Comparison of ENCODE assay signal across 19 cellular contexts in genomic region chr5:124628251-124628650, GRCh38.
DNase-seq lines count a peak whose midpoint lies in the region; FAIRE-seq and TF ChIP-seq lines count a peak whose summit lies in the region.
"Had no signal": no experiment of that assay in that cellular context is flagged by ENCODE, and none has a peak within 500 bp of the region (broad histone marks: within the 10 kb centered on the region; RNA-seq: fewer than 3 reads in every experiment).

No MANE protein-coding gene starts in this region.

- H3K4me1 ChIP-seq in GM23248 (ENCODE audit: insufficient read depth), result peaks cover 29% of the 10 kb centered on the region
- H3K4me1 ChIP-seq in skeletal muscle satellite cell (ENCODE audit: control insufficient read depth, insufficient read depth, low read length), result peaks cover 32% of the 10 kb centered on the region
- H3K4me1 ChIP-seq: left ventricle myocardium inferior, uterus had no signal

- H3K4me3 Mint-ChIP-seq in glutamatergic neuron (ENCODE audit: unreplicated experiment), result no peak overlapping the region
- H3K4me3 Mint-ChIP-seq: activated CD8-positive, alpha-beta T cell treated with anti-CD3 and anti-CD28 coated beads, Interleukin-2, amount 10 ng/mL, durations not matched to agents 7 days and 5 days; activated T-helper 17 cell treated with anti-CD3 and anti-CD28 coated beads, Interleukin-2, amount 50 U/mL, for 72 hours; natural killer cell treated with Interleukin-12 subunit alpha and Interleukin-12 subunit beta and Interleukin-15 and Interleukin-18, amount 100 ng/mL, for 72 hours had no signal

- H3K4me3 ChIP-seq in GM23248 (no peak overlapping the region), skeletal muscle satellite cell (ENCODE audit: low read length) (peak overlapping the region; percentile 11)
- H3K4me3 ChIP-seq: GM12878, left ventricle myocardium inferior, uterus had no signal

- H3K27me3 Mint-ChIP-seq in glutamatergic neuron (ENCODE audit: unreplicated experiment), result peaks cover 7% of the 10 kb centered on the region

- H3K27ac ChIP-seq in GM23248, result peak overlapping the region; percentile 70
- H3K27ac ChIP-seq: C4-2B, left ventricle myocardium inferior, uterus, WERI-Rb-1 had no signal

- in situ Hi-C loops in GM23248 (cut with MboI), result no loop called here

- H3K9me3 ChIP-seq in GM23248 (ENCODE audit: low read depth) (no peaks in the 10 kb centered on the region), skeletal muscle satellite cell (replicated peaks; ENCODE audit: low read length) (no peaks in the 10 kb centered on the region)
- H3K9me3 ChIP-seq: left ventricle myocardium inferior, uterus had no signal

- no peaks in the 10 kb centered on the region for H3K9me2 ChIP-seq in GM23248 (ENCODE audit: insufficient read depth)

- H3K27ac Mint-ChIP-seq in glutamatergic neuron (ENCODE audit: unreplicated experiment), result peak overlapping the region; percentile 28
- H3K27ac Mint-ChIP-seq: activated CD8-positive, alpha-beta T cell treated with anti-CD3 and anti-CD28 coated beads, Interleukin-2, amount 10 ng/mL, durations not matched to agents 7 days and 5 days; activated T-helper 17 cell treated with anti-CD3 and anti-CD28 coated beads, Interleukin-2, amount 50 U/mL, for 72 hours had no signal

- no peaks in the 10 kb centered on the region for H3K79me2 ChIP-seq in GM23248 (ENCODE audit: insufficient read depth)

- DNase-seq in GM23248 (peak; percentile 29), RCC 7860 (ENCODE audit: low spot score) (peak; percentile 60), glutamatergic neuron (no peak), dermis blood vessel endothelial cell (no peak), NCI-H526 treated with DMSO at 0.1 percent for 48 hours (lab: John Stamatoyannopoulos, UW) (no peak)
- no peak for DNase-seq in activated naive CD4-positive, alpha-beta T cell treated with anti-CD3 and anti-CD28 coated beads, Interleukin-2, amount 50 U/mL, for 16 hours
- DNase-seq: activated CD8-positive, alpha-beta T cell treated with anti-CD3 and anti-CD28 coated beads, Interleukin-2, amount 10 ng/mL, durations not matched to agents 7 days and 5 days; aorta; left ventricle myocardium inferior; NCI-H187 treated with DMSO at 0.1 percent for 48 hours; NCI-H510A treated with DMSO at 0.1 percent for 48 hours; stimulated activated CD4-positive, alpha-beta T cell treated with anti-CD3 and anti-CD28 coated beads, Interleukin-4, amount 100 ng/mL, for 24 hours; uterus; WERI-Rb-1 had no signal

- peaks cover 29% of the 10 kb centered on the region for H3K36me3 Mint-ChIP-seq in glutamatergic neuron (ENCODE audit: unreplicated experiment)
- H3K36me3 Mint-ChIP-seq: natural killer cell treated with Interleukin-12 subunit alpha and Interleukin-12 subunit beta and Interleukin-15 and Interleukin-18, amount 100 ng/mL, for 72 hours had no signal

- H3K36me3 ChIP-seq in GM23248 (ENCODE audit: low read depth) (no peaks in the 10 kb centered on the region), skeletal muscle satellite cell (ENCODE audit: insufficient read depth, low read length) (no peaks in the 10 kb centered on the region)
- H3K36me3 ChIP-seq: left ventricle myocardium inferior, uterus, WERI-Rb-1 had no signal

- H3K4me2 ChIP-seq in GM23248 (ENCODE audit: unreplicated experiment), result peak overlapping the region; percentile 39
- peak overlapping the region; percentile 62 for H3K4me2 ChIP-seq in skeletal muscle satellite cell (ENCODE audit: low read length)

- H3F3A ChIP-seq in GM23248 (ENCODE audit: insufficient read depth), result 0 out of 2 replicates have a peak, but pooled peaks cover 11% of the 10 kb centered on the region

- peaks cover 18% of the 10 kb centered on the region for H3K9me3 Mint-ChIP-seq in glutamatergic neuron (ENCODE audit: unreplicated experiment)

- no peak for FAIRE-seq in RCC 7860 (lab: Jason Lieb, UNC)
- FAIRE-seq: GM12878 had no signal

- peak overlapping the region; percentile 68 for H2AFZ ChIP-seq in GM23248

- 91 to 94% methylated on average over 5 of the region's 5 CpGs for WGBS in GM23248 (ENCODE audit: low coverage in 1 of 2, low lambda C conversion rate in 2 of 2, missing lambda C conversion rate in 2 of 2), 2 experiments

- H3K9ac ChIP-seq in GM23248, result peak overlapping the region; percentile 43
- H3K9ac ChIP-seq in skeletal muscle satellite cell (ENCODE audit: low read depth, low read length), result no peak overlapping the region

- no peaks in the 10 kb centered on the region for H4K20me1 ChIP-seq in GM23248 (ENCODE audit: insufficient read depth)

- peaks cover 17% of the 10 kb centered on the region for H3K4me1 Mint-ChIP-seq in glutamatergic neuron (ENCODE audit: low read depth, unreplicated experiment)
- H3K4me1 Mint-ChIP-seq: activated T-helper 17 cell treated with anti-CD3 and anti-CD28 coated beads, Interleukin-2, amount 50 U/mL, for 72 hours had no signal

- H3K27me3 ChIP-seq in GM23248 (replicated peaks; ENCODE audit: insufficient read depth), result no peaks in the 10 kb centered on the region
- H3K27me3 ChIP-seq in skeletal muscle satellite cell (ENCODE audit: control insufficient read depth, insufficient read depth, low read length), result no peaks in the 10 kb centered on the region
- H3K27me3 ChIP-seq: uterus had no signal

- no peak for TF ChIP-seq CTCF in glutamatergic neuron (IDR thresholded peaks at IDR 0.05; ENCODE audit: partially characterized antibody, unreplicated experiment)

Comparison
In these comparisons a context has a peak if more than half of its experiments do, and no peak if none do; other contexts are left out.
1. DNase-seq: peak in GM23248 (single experiment) and RCC 7860 (single experiment); none in glutamatergic neuron (single experiment), activated naive CD4-positive, alpha-beta T cell treated with anti-CD3 and anti-CD28 coated beads, Interleukin-2, amount 50 U/mL, for 16 hours (single experiment), dermis blood vessel endothelial cell (single experiment) and NCI-H526 treated with DMSO at 0.1 percent for 48 hours (single experiment).